Comparison of ENCODE assay signal across 1 cellular context in genomic region chr4:1221155-1221870, GRCh38.
TF ChIP-seq lines count a peak whose summit lies in the region.

No MANE protein-coding gene starts in this region.

TF ChIP-seq in GM12878, 131 proteins besides CTCF, POLR2A, EP300 and RAD21:
- no peak for TF ChIP-seq WRNIP1 (IDR thresholded peaks at IDR 0.05; ENCODE audit: borderline replicate concordance, low read depth, low read length)
